Comparison of ENCODE assay signal across 14 cellular contexts in genomic region chrX:1430451-1430850, GRCh38.
"Had no signal": no experiment of that assay in that cellular context is flagged by ENCODE, and none has a peak within 500 bp of the region (broad histone marks: within the 10 kb centered on the region; RNA-seq: fewer than 3 reads in every experiment).

No MANE protein-coding gene starts in this region.

- H3K4me1 ChIP-seq: esophagus muscularis mucosa, right atrium auricular region, SJSA1, thyroid gland had no signal

- H3K9me3 Mint-ChIP-seq: activated B cell treated with CpG ODN at 0.5 μM for 24 hours; activated CD4-positive, alpha-beta T cell treated with anti-CD3 and anti-CD28 coated beads, Interleukin-2, amount 10 ng/mL, durations not matched to agents 7 days and 5 days; activated T-cell treated with anti-CD3 and anti-CD28 coated beads, Interleukin-2, amount 50 U/mL, for 24 hours had no signal

- H3K4me1 Mint-ChIP-seq: activated B cell treated with CpG ODN at 0.5 μM for 24 hours; activated CD4-positive, alpha-beta T cell treated with anti-CD3 and anti-CD28 coated beads, Interleukin-2, amount 10 ng/mL, durations not matched to agents 7 days and 5 days; nephron had no signal

- H3K27ac ChIP-seq: cardiac muscle cell, esophagus muscularis mucosa, right atrium auricular region, SJSA1, thyroid gland had no signal

- H3K4me3 ChIP-seq: cardiac muscle cell, esophagus muscularis mucosa, right atrium auricular region, SJSA1, thyroid gland had no signal

- H3K36me3 ChIP-seq: cardiac muscle cell had no signal

- DNase-seq: activated B cell treated with CpG ODN at 0.5 μM for 24 hours; activated CD4-positive, alpha-beta T cell treated with anti-CD3 and anti-CD28 coated beads, Interleukin-2, amount 10 ng/mL, durations not matched to agents 7 days and 5 days; activated T-cell treated with anti-CD3 and anti-CD28 coated beads, Interleukin-2, amount 50 U/mL, for 24 hours; hippocampal formation; mesenchymal stem cell; occipital lobe; small intestine; thyroid gland had no signal

- H3K4me3 Mint-ChIP-seq: activated B cell treated with CpG ODN at 0.5 μM for 24 hours; activated CD4-positive, alpha-beta T cell treated with anti-CD3 and anti-CD28 coated beads, Interleukin-2, amount 10 ng/mL, durations not matched to agents 7 days and 5 days; activated T-cell treated with anti-CD3 and anti-CD28 coated beads, Interleukin-2, amount 50 U/mL, for 24 hours; nephron had no signal

- H3K9me3 ChIP-seq: esophagus muscularis mucosa, right atrium auricular region, SJSA1, thyroid gland had no signal

- H3K27ac Mint-ChIP-seq: activated B cell treated with CpG ODN at 0.5 μM for 24 hours; activated CD4-positive, alpha-beta T cell treated with anti-CD3 and anti-CD28 coated beads, Interleukin-2, amount 10 ng/mL, durations not matched to agents 7 days and 5 days; activated T-cell treated with anti-CD3 and anti-CD28 coated beads, Interleukin-2, amount 50 U/mL, for 24 hours; nephron; progenitor cell of endocrine pancreas had no signal

- H3K27me3 Mint-ChIP-seq: activated B cell treated with CpG ODN at 0.5 μM for 24 hours; activated CD4-positive, alpha-beta T cell treated with anti-CD3 and anti-CD28 coated beads, Interleukin-2, amount 10 ng/mL, durations not matched to agents 7 days and 5 days; activated T-cell treated with anti-CD3 and anti-CD28 coated beads, Interleukin-2, amount 50 U/mL, for 24 hours; progenitor cell of endocrine pancreas had no signal
